Comparison of ENCODE assay signal across 7 cellular contexts in genomic region chr10:122504551-122504950, GRCh38. TPM values are rescaled to one million over a fixed set of nuclear protein-coding genes. Genes with fewer than 3 reads are reported as not detected.
DNase-seq lines count a peak whose midpoint lies in the region; ATAC-seq and TF ChIP-seq lines count a peak whose summit lies in the region.

No MANE protein-coding gene starts in this region.

- ATAC-seq in GM21390 (IDR thresholded peaks at IDR 0.05; ENCODE audit: unreplicated experiment), result no peak
- no peak for ATAC-seq in activated naive CD4-positive, alpha-beta T cell treated with anti-CD3 and anti-CD28 coated beads, Interleukin-2, amount 50 U/mL, for 72 hours

- H3K4me3 ChIP-seq in tibial nerve, result no peak overlapping the region

- H3K36me3 Mint-ChIP-seq in activated naive CD4-positive, alpha-beta T cell treated with anti-CD3 and anti-CD28 coated beads, Interleukin-2, amount 50 U/mL, for 72 hours, result no peaks in the 10 kb centered on the region

- TF ChIP-seq CTCF in tibial nerve (IDR thresholded peaks at IDR 0.05), result no peak

- peak in 1 of 2 donors; percentile 85 for TF ChIP-seq EP300 in tibial nerve (IDR thresholded peaks at IDR 0.05)

- no peaks in the 10 kb centered on the region for H3K9me3 ChIP-seq in tibial nerve

- H3K4me1 ChIP-seq in tibial nerve, result peaks cover 0 to 48% (median 2%) of the 10 kb centered on the region in 4 donors

- H3K36me3 ChIP-seq in tibial nerve, result peaks cover 0 to 45% (median 0%) of the 10 kb centered on the region in 3 donors

- TF ChIP-seq POLR2A in tibial nerve (IDR thresholded peaks at IDR 0.05), result no peak

- H3K27me3 ChIP-seq in tibial nerve, result no peaks in the 10 kb centered on the region

- 8 to 35% methylated on average over 5 to 7 of the region's 7 CpGs for WGBS in tibial nerve, 2 donors

- no peak overlapping the region for H3K27ac Mint-ChIP-seq in activated naive CD4-positive, alpha-beta T cell treated with anti-CD3 and anti-CD28 coated beads, Interleukin-2, amount 50 U/mL, for 72 hours

- DNase-seq in LoVo (ENCODE audit: low spot score) (peak; percentile 9), astrocyte of the hippocampus (ENCODE audit: low read depth, low spot score) (peak; percentile 97), kidney glomerular epithelial cell (lab: John Stamatoyannopoulos, UW) (peak; percentile 67), tibial nerve (ENCODE audit: low spot score in 2 of 2) (peak; percentile 82 to 84), SIG-M5 treated with dmso at 0.1 percent for 504 hours (lab: John Stamatoyannopoulos, UW; ENCODE audit: unreplicated experiment) (no peak)
- DNase-seq in activated naive CD4-positive, alpha-beta T cell treated with anti-CD3 and anti-CD28 coated beads, Interleukin-2, amount 50 U/mL, for 72 hours (ENCODE audit: low spot score in 2 of 2), result no peak

- peak overlapping the region in 3 of 4 donors; percentile 46 to 77 (median 65) for H3K27ac ChIP-seq in tibial nerve

- no peaks in the 10 kb centered on the region for H3K9me3 Mint-ChIP-seq in activated naive CD4-positive, alpha-beta T cell treated with anti-CD3 and anti-CD28 coated beads, Interleukin-2, amount 50 U/mL, for 72 hours

RNA-seq across cellular contexts. Expression of gene HTRA1, which starts 43.2 kb away (rescaled TPM):
- 100 to 1,000 TPM; 128 to 183 (median 173) TPM for total RNA-seq in tibial nerve
- total RNA-seq in activated naive CD4-positive, alpha-beta T cell treated with anti-CD3 and anti-CD28 coated beads, Interleukin-2, amount 50 U/mL, for 72 hours, result not detected

RNA-seq across cellular contexts. Expression of gene ARMS2, which starts 50.1 kb away (rescaled TPM):
- total RNA-seq in tibial nerve, result not detected
- total RNA-seq in activated naive CD4-positive, alpha-beta T cell treated with anti-CD3 and anti-CD28 coated beads, Interleukin-2, amount 50 U/mL, for 72 hours, result under 1 TPM in 1 of 2 donors, not detected in 1; 0.43 TPM

RNA-seq across cellular contexts. Expression of gene DMBT1, which starts 56.0 kb away (rescaled TPM):
- total RNA-seq in tibial nerve, result not detected
- total RNA-seq in activated naive CD4-positive, alpha-beta T cell treated with anti-CD3 and anti-CD28 coated beads, Interleukin-2, amount 50 U/mL, for 72 hours, result not detected

Comparison
In these comparisons a context has a peak if more than half of its experiments do, and no peak if none do; other contexts are left out.
1. DNase-seq: peak in LoVo (single experiment), astrocyte of the hippocampus (single experiment), kidney glomerular epithelial cell (single experiment) and tibial nerve (2 of 2); none in activated naive CD4-positive, alpha-beta T cell treated with anti-CD3 and anti-CD28 coated beads, Interleukin-2, amount 50 U/mL, for 72 hours (0 of 2) and SIG-M5 treated with dmso at 0.1 percent for 504 hours (single experiment).
2. RNA of gene HTRA1, which starts 43.2 kb away (total RNA-seq): 128 to 183 TPM in tibial nerve; not detected in activated naive CD4-positive, alpha-beta T cell treated with anti-CD3 and anti-CD28 coated beads, Interleukin-2, amount 50 U/mL, for 72 hours; every median in the first group is over 100 times any median in the second.